14 cellular contexts compared by ENCODE assay signal in the genomic region with DNA sequence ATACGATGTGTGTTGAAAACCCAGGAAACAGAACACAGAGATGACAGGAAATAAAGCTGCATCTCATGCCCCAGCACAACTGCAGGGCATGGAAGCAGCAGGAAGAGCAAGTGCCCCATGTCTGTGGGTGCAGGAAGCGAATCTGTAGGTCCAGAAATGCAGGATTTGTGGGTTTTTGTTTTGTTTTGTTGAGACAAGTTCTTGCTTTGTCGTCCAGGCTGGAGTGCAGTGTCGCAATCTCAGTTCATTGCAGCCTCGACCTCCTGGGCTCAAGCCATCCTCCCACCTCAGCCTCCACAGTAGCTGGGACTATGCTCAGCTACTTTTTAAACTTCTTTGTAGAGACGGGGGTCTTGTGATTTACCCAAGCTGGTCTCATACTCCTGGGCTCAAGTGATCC. TPM values are rescaled to one million over a fixed set of nuclear protein-coding genes. Genes with fewer than 3 reads are reported as not detected.
DNase-seq lines count a peak whose midpoint lies in the region; ATAC-seq, FAIRE-seq and TF ChIP-seq lines count a peak whose summit lies in the region.
"Had no signal": no experiment of that assay in that cellular context is flagged by ENCODE, and none has a peak within 500 bp of the region (broad histone marks: within the 10 kb centered on the region; RNA-seq: fewer than 3 reads in every experiment).

No MANE protein-coding gene starts in this region.

- TF ChIP-seq CTCF in H1 (IDR thresholded peaks at IDR 0.05; ENCODE audit: control extremely low read depth in 1 of 3, insufficient read depth in 1 of 3, low read depth in 1 of 3, low read length in 3 of 3) = no peak
- no peak for TF ChIP-seq CTCF in spleen (IDR thresholded peaks at IDR 0.05 in 8 of 11, conservative IDR thresholded peaks at IDR 0.05 in 3 of 11)
- TF ChIP-seq CTCF in CD8-positive, alpha-beta T cell (IDR thresholded peaks at IDR 0.05) = no peak

- H4K8ac ChIP-seq in H1 (ENCODE audit: extremely low read depth, insufficient read depth, low read length) = no peak overlapping the region

- no peaks in the 10 kb centered on the region for H3K36me3 Mint-ChIP-seq in CD8-positive, alpha-beta T cell

- H3K4me1 ChIP-seq in Karpas-422 (ENCODE audit: low read length) (peaks cover 57% of the 10 kb centered on the region), H1 (replicated peaks in 1 of 4; ENCODE audit: control insufficient read depth in 3 of 4, insufficient read depth in 4 of 4, low read length in 3 of 4) (no peaks in the 10 kb centered on the region), spleen (peaks cover 0 to 17% (median 10%) of the 10 kb centered on the region in 6 donors)
- H3K4me1 ChIP-seq in CD8-positive, alpha-beta T cell (ENCODE audit: insufficient read depth, low read length) = no peaks in the 10 kb centered on the region
- H3K4me1 ChIP-seq: BE2C had no signal

- H3K27ac ChIP-seq in Karpas-422 (ENCODE audit: low read length) = peak overlapping the region; percentile 89
- no peak overlapping the region for H3K27ac ChIP-seq in H1 (ENCODE audit: low read depth, low read length)
- no peak overlapping the region for H3K27ac ChIP-seq in spleen
- no peak overlapping the region for H3K27ac ChIP-seq in CD8-positive, alpha-beta T cell (ENCODE audit: low read depth, low read length)
- H3K27ac ChIP-seq: A549, GM23248 had no signal

- peak overlapping the region; percentile 10; the same call in 1 of the 2 replicates for H3K4me3 ChIP-seq in Karpas-422 (ENCODE audit: low read length)
- no peak overlapping the region for H3K4me3 ChIP-seq in H1 (ENCODE audit: extremely low read depth in 1 of 4, insufficient read depth in 2 of 4, low read depth in 3 of 4, low read length in 4 of 4)
- H3K4me3 ChIP-seq in spleen = no peak overlapping the region
- no peak overlapping the region for H3K4me3 ChIP-seq in CD8-positive, alpha-beta T cell (ENCODE audit: low read depth, low read length)
- H3K4me3 ChIP-seq: A549, GM23248 had no signal

- peaks cover 9% of the 10 kb centered on the region for H3K4me1 Mint-ChIP-seq in CD8-positive, alpha-beta T cell (ENCODE audit: low read depth)

- TF ChIP-seq POLR2A in H1 (IDR thresholded peaks at IDR 0.05; ENCODE audit: control extremely low read depth in 1 of 2, low read depth in 2 of 2, low read length in 2 of 2) = no peak
- no peak for TF ChIP-seq POLR2A in spleen (IDR thresholded peaks at IDR 0.05)

- no peak overlapping the region for H3K18ac ChIP-seq in H1 (ENCODE audit: extremely low read depth, low read length)

- no peak overlapping the region for H4K91ac ChIP-seq in H1 (replicated peaks; ENCODE audit: insufficient read length, low read length)

- H3K14ac ChIP-seq in H1 (ENCODE audit: insufficient read length) = no peak overlapping the region

- H3K9ac ChIP-seq in Karpas-422 (ENCODE audit: low read length) (peak overlapping the region; percentile 43), H1 (replicated peaks in 1 of 4; ENCODE audit: extremely low read depth in 1 of 4, low read depth in 3 of 4, low read length in 3 of 4) (no peak overlapping the region)
- H3K9ac ChIP-seq: GM23248 had no signal

- H3K27me3 ChIP-seq in Karpas-422 (ENCODE audit: low read length) (no peaks in the 10 kb centered on the region), H1 (replicated peaks in 1 of 4; ENCODE audit: control insufficient read depth in 3 of 4, extremely low read depth in 1 of 4, insufficient read depth in 3 of 4, low read length in 3 of 4) (no peaks in the 10 kb centered on the region), spleen (replicated peaks in 1 of 7) (no peaks in the 10 kb centered on the region)
- H3K27me3 ChIP-seq in CD8-positive, alpha-beta T cell (ENCODE audit: insufficient read depth, low read length) = no peaks in the 10 kb centered on the region
- H3K27me3 ChIP-seq: BE2C had no signal

- no peak overlapping the region for H2BK5ac ChIP-seq in H1 (ENCODE audit: low read depth, low read length)

- TF ChIP-seq RAD21 in H1 (IDR thresholded peaks at IDR 0.05 in 1 of 2, conservative IDR thresholded peaks at IDR 0.05 in 1 of 2; ENCODE audit: low read depth in 2 of 2, low read length in 2 of 2) = no peak

- no peak overlapping the region for H2BK15ac ChIP-seq in H1 (ENCODE audit: low read length)

- ATAC-seq in HG02981 (IDR thresholded peaks at IDR 0.05; ENCODE audit: unreplicated experiment) = no peak
- ATAC-seq in CD8-positive, alpha-beta T cell = no peak
- ATAC-seq in HG03469 (IDR thresholded peaks at IDR 0.05; ENCODE audit: unreplicated experiment) = no peak
- ATAC-seq: A549 had no signal

- no peak overlapping the region for H2BK12ac ChIP-seq in H1 (ENCODE audit: low read depth, low read length)

- H3K4me3 Mint-ChIP-seq in CD8-positive, alpha-beta T cell = no peak overlapping the region

- H3K9me3 ChIP-seq in Karpas-422 (ENCODE audit: low read length) = no peaks in the 10 kb centered on the region
- H3K9me3 ChIP-seq in H1 (ENCODE audit: insufficient read depth in 2 of 2, low read depth in 1 of 2, low read length in 1 of 2) = no peaks in the 10 kb centered on the region
- no peaks in the 10 kb centered on the region for H3K9me3 ChIP-seq in spleen
- H3K9me3 ChIP-seq in CD8-positive, alpha-beta T cell (ENCODE audit: low read length) = no peaks in the 10 kb centered on the region
- H3K9me3 ChIP-seq: A549, BE2C had no signal

- no peak overlapping the region for H3K23ac ChIP-seq in H1 (ENCODE audit: insufficient read length)

- WGBS in H1 (ENCODE audit: extremely low coverage in 1 of 2, insufficient coverage in 1 of 2, insufficient read length in 1 of 2, insufficient replicate concordance in 2 of 2, low coverage in 1 of 2, low lambda C conversion rate in 2 of 2, missing lambda C conversion rate in 1 of 2), 2 experiments = 77% methylated on average over 6 of the region's 6 CpGs; no CpG with 5 or more reads in 1 of the 2 experiments
- 53 to 65% (median 61%) methylated on average over 6 of the region's 6 CpGs for WGBS in spleen, 5 donors

- no peaks in the 10 kb centered on the region for H3K9me3 Mint-ChIP-seq in CD8-positive, alpha-beta T cell

- intact Hi-C loops in spleen (cut with DNase I; ENCODE audit: low total_unique reads) = no loop called here
- intact Hi-C loops in CD8-positive, alpha-beta T cell (cut with DNase I, micrococcal nuclease) = no loop called here

- H3K27ac Mint-ChIP-seq in CD8-positive, alpha-beta T cell = no peak overlapping the region

- H3K4ac ChIP-seq in H1 (replicated peaks; ENCODE audit: insufficient read length, low read depth, low read length) = no peak overlapping the region

- H2AK5ac ChIP-seq in H1 (ENCODE audit: low read depth, low read length) = no peak overlapping the region

- H3K79me1 ChIP-seq in H1 (ENCODE audit: low read depth, low read length) = no peaks in the 10 kb centered on the region

- H4K20me1 ChIP-seq in Karpas-422 (ENCODE audit: insufficient read depth, low read depth, low read length) (no peaks in the 10 kb centered on the region), H1 (replicated peaks in 1 of 2; ENCODE audit: control insufficient read depth in 1 of 2, insufficient read depth in 2 of 2, low read length in 2 of 2) (no peaks in the 10 kb centered on the region)

- H3K4me2 ChIP-seq in Karpas-422 (ENCODE audit: low read depth, low read length, poor library complexity, severe bottlenecking) = peak overlapping the region; percentile 52
- H3K4me2 ChIP-seq in H1 (ENCODE audit: insufficient read depth in 1 of 2, low read depth in 2 of 2, low read length in 2 of 2) = no peak overlapping the region
- H3K4me2 ChIP-seq: A549 had no signal

- H3K36me3 ChIP-seq in Karpas-422 (ENCODE audit: insufficient read depth, low read length) (no peaks in the 10 kb centered on the region), H1 (ENCODE audit: control insufficient read depth in 2 of 4, insufficient read depth in 4 of 4, low read length in 3 of 4) (no peaks in the 10 kb centered on the region), spleen (no peaks in the 10 kb centered on the region)
- no peaks in the 10 kb centered on the region for H3K36me3 ChIP-seq in CD8-positive, alpha-beta T cell (ENCODE audit: insufficient read depth, low read length)
- H3K36me3 ChIP-seq: BE2C had no signal

- no peak for TF ChIP-seq EP300 in H1 (IDR thresholded peaks at IDR 0.05; ENCODE audit: borderline replicate concordance in 1 of 2, low read depth in 2 of 2, low read length in 2 of 2)

- DNase-seq in Karpas-422 = no peak
- DNase-seq in H1 (ENCODE audit: low read depth in 1 of 2, low spot score in 2 of 2) = no peak
- peak; percentile 24 for DNase-seq in spleen
- DNase-seq in CD8-positive, alpha-beta T cell = no peak
- DNase-seq: BE2C, DMS53, GF-D8, GM23248, H7, KG1 had no signal

- H3K79me2 ChIP-seq in Karpas-422 (ENCODE audit: low read length) (no peaks in the 10 kb centered on the region), H1 (ENCODE audit: control insufficient read depth in 1 of 2, insufficient read depth in 2 of 2, low read length in 2 of 2) (no peaks in the 10 kb centered on the region)

- no peaks in the 10 kb centered on the region for H3K23me2 ChIP-seq in H1 (ENCODE audit: low read depth, low read length)

- H2AFZ ChIP-seq in Karpas-422 (ENCODE audit: low read length) (peak overlapping the region; percentile 34), H1 (ENCODE audit: low read length) (no peak overlapping the region)
- H2AFZ ChIP-seq: GM23248 had no signal

- H3K9me2 ChIP-seq in Karpas-422 (replicated peaks; ENCODE audit: insufficient read depth, low read length) = no peaks in the 10 kb centered on the region

- no peak overlapping the region for H4K5ac ChIP-seq in H1 (ENCODE audit: insufficient read length, low read depth, low read length)

- no peak overlapping the region for H2BK120ac ChIP-seq in H1 (replicated peaks; ENCODE audit: low read depth, low read length)

- FAIRE-seq in H1 (lab: Jason Lieb, UNC) = no peak
- FAIRE-seq: A549 had no signal

- POLR2A ChIA-PET in H1 (lab: Charles Lee; ENCODE audit: partially characterized antibody) = interaction anchor here (1.8 kb wide), 1 partner anchor 21 kb away, joined by 5 read pairs; no protein-coding TSS in a partner anchor
- POLR2A ChIA-PET in CD8-positive, alpha-beta T cell (lab: Charles Lee) = no interaction called here

- no peak overlapping the region for H2BK20ac ChIP-seq in H1 (ENCODE audit: low read length)

- peaks cover 14% of the 10 kb centered on the region for H3K27me3 Mint-ChIP-seq in CD8-positive, alpha-beta T cell (ENCODE audit: low read depth)

- CTCF ChIA-PET in H1 (lab: Charles Lee; ENCODE audit: partially characterized antibody) = interaction anchor here (0.6 to 2.7 kb wide), 6 partner anchors 9 to 320 kb away, joined by 3 to 19 read pairs (median 4); no protein-coding TSS in a partner anchor
- CTCF ChIA-PET in CD8-positive, alpha-beta T cell (lab: Charles Lee) = interaction anchor here (1.0 to 1.2 kb wide), 2 partner anchors 18 to 24 kb away, joined by 4 to 6 read pairs; no protein-coding TSS in a partner anchor

- H3K56ac ChIP-seq in H1 (replicated peaks; ENCODE audit: insufficient read length, low read depth, low read length) = no peak overlapping the region

RNA-seq across cellular contexts. Expression of a gene that starts 6.2 kb away (rescaled TPM):
- 34.3 and 60.2 TPM in 2 replicates for total RNA-seq in Karpas-422 (2014; rRNA removed; shearing (Covaris generic); ENCODE audit: low replicate concordance)
- 11.3 and 13.8 TPM in 2 replicates for total RNA-seq in H1 (2021; fragmentation: NEBNext Ultra II Directional; extraction: Animal tissue kit (Norgen Biotek cat#: 25700))
- polyA plus RNA-seq in H1 (2011; rRNA removed) (9.4 and 9.8 TPM in 2 replicates), spleen (1 to 10 TPM; 3.3 to 4.6 (median 4.6) TPM)
- 13.9 TPM for polyA plus RNA-seq in H1 (2011; cell fraction: cytosol; rRNA removed)
- 45.2 TPM for polyA plus RNA-seq in H1 (2011; cell fraction: nucleus; rRNA removed)
- 9.3 to 19.0 TPM (median 15.0 TPM) in 4 replicates for polyA plus RNA-seq in H1 (2012, experiment 1 of 2)
- polyA plus RNA-seq in H1 (2012, experiment 2 of 2) = 5.9 TPM
- 6.5 TPM for polyA plus RNA-seq in H1 (2013, experiment 1 of 2)
- polyA plus RNA-seq in H1 (2013, experiment 2 of 2) = 5.4 TPM
- polyA minus RNA-seq in H1 (2011; rRNA and poly(A)+ RNA removed) = 21.4 and 21.5 TPM in 2 replicates
- 7.9 TPM for polyA minus RNA-seq in H1 (2011; cell fraction: cytosol; rRNA and poly(A)+ RNA removed)
- 25.7 TPM for polyA minus RNA-seq in H1 (2011; cell fraction: nucleus; rRNA and poly(A)+ RNA removed)
- 10 to 100 TPM in 1 of 7 donors, 1 to 10 TPM in 6; 1.7 to 15.7 (median 5.7) TPM for total RNA-seq in spleen
- total RNA-seq in CD8-positive, alpha-beta T cell = 10 to 100 TPM in 1 of 2 experiments, 1 to 10 TPM in 1; 8.9 to 10.8 TPM

RNA-seq across cellular contexts. Expression of a gene that starts 26.2 kb away (rescaled TPM):
- total RNA-seq in Karpas-422 (2014; rRNA removed; shearing (Covaris generic); ENCODE audit: low replicate concordance) = 3.5 and 8.3 TPM in 2 replicates
- 3.9 and 4.1 TPM in 2 replicates for total RNA-seq in H1 (2021; fragmentation: NEBNext Ultra II Directional; extraction: Animal tissue kit (Norgen Biotek cat#: 25700))
- polyA plus RNA-seq in H1 (2011; rRNA removed) (2.1 and 2.8 TPM in 2 replicates), spleen (1 to 10 TPM in 2 of 3 donors, under 1 TPM in 1; 0.87 to 6.2 (median 2.7) TPM)
- 2.3 TPM for polyA plus RNA-seq in H1 (2011; cell fraction: cytosol; rRNA removed)
- 4.3 TPM for polyA plus RNA-seq in H1 (2011; cell fraction: nucleus; rRNA removed)
- 2.1 to 3.3 TPM (median 2.9 TPM) in 4 replicates for polyA plus RNA-seq in H1 (2012, experiment 1 of 2)
- polyA plus RNA-seq in H1 (2012, experiment 2 of 2) = 2.8 TPM
- 2.9 TPM for polyA plus RNA-seq in H1 (2013, experiment 1 of 2)
- 3.1 TPM for polyA plus RNA-seq in H1 (2013, experiment 2 of 2)
- polyA minus RNA-seq in H1 (2011; rRNA and poly(A)+ RNA removed) = 1.2 and 1.7 TPM in 2 replicates
- 4.0 TPM for polyA minus RNA-seq in H1 (2011; cell fraction: cytosol; rRNA and poly(A)+ RNA removed)
- polyA minus RNA-seq in H1 (2011; cell fraction: nucleus; rRNA and poly(A)+ RNA removed) = 8.7 TPM
- total RNA-seq in spleen = 1 to 10 TPM; 2.2 to 7.7 (median 2.7) TPM
- total RNA-seq in CD8-positive, alpha-beta T cell = under 1 TPM in 1 of 2 experiments, not detected in 1; 0.44 TPM

RNA-seq across cellular contexts. Expression of a gene that starts 47.5 kb away (rescaled TPM):
- total RNA-seq in Karpas-422 (2014; rRNA removed; shearing (Covaris generic); ENCODE audit: low replicate concordance) = 101 and 105 TPM in 2 replicates
- 111 and 117 TPM in 2 replicates for total RNA-seq in H1 (2021; fragmentation: NEBNext Ultra II Directional; extraction: Animal tissue kit (Norgen Biotek cat#: 25700))
- 96.5 and 120 TPM in 2 replicates for polyA plus RNA-seq in H1 (2011; rRNA removed)
- 151 TPM for polyA plus RNA-seq in H1 (2011; cell fraction: cytosol; rRNA removed)
- polyA plus RNA-seq in H1 (2011; cell fraction: nucleus; rRNA removed) = 173 TPM
- polyA plus RNA-seq in H1 (2012, experiment 1 of 2) = 81.2 to 99.3 TPM (median 96.1 TPM) in 4 replicates
- 66.6 TPM for polyA plus RNA-seq in H1 (2012, experiment 2 of 2)
- polyA plus RNA-seq in H1 (2013, experiment 1 of 2) = 49.9 TPM
- 48.6 TPM for polyA plus RNA-seq in H1 (2013, experiment 2 of 2)
- 159 and 173 TPM in 2 replicates for polyA minus RNA-seq in H1 (2011; rRNA and poly(A)+ RNA removed)
- 73.1 TPM for polyA minus RNA-seq in H1 (2011; cell fraction: cytosol; rRNA and poly(A)+ RNA removed)
- 68.7 TPM for polyA minus RNA-seq in H1 (2011; cell fraction: nucleus; rRNA and poly(A)+ RNA removed)
- 10 to 100 TPM; 70.9 to 80.0 (median 78.6) TPM for total RNA-seq in spleen
- 10 to 100 TPM; 33.1 to 48.5 (median 33.4) TPM for polyA plus RNA-seq in spleen
- total RNA-seq in CD8-positive, alpha-beta T cell = 100 to 1,000 TPM; 142 to 156 TPM

RNA-seq across cellular contexts. Expression of a gene that starts 53.3 kb away (rescaled TPM):
- total RNA-seq in Karpas-422 (2014; rRNA removed; shearing (Covaris generic); ENCODE audit: low replicate concordance) = 2.3 and 2.6 TPM in 2 replicates
- total RNA-seq in H1 (2021; fragmentation: NEBNext Ultra II Directional; extraction: Animal tissue kit (Norgen Biotek cat#: 25700)) = not detected in 2 replicates
- polyA plus RNA-seq in H1 (2011; rRNA removed) = 0.03 and 0.08 TPM in 2 replicates
- polyA plus RNA-seq in H1 (2011; cell fraction: cytosol; rRNA removed) = 0.05 TPM
- polyA plus RNA-seq in H1 (2011; cell fraction: nucleus; rRNA removed) = 0.19 TPM
- polyA plus RNA-seq in H1 (2012, experiment 1 of 2) = 0.08 to 0.29 TPM (median 0.16 TPM) in 4 replicates
- polyA plus RNA-seq in H1 (2012, experiment 2 of 2) = not detected
- 0.02 TPM for polyA plus RNA-seq in H1 (2013, experiment 1 of 2)
- polyA plus RNA-seq in H1 (2013, experiment 2 of 2) = 0.04 TPM
- polyA minus RNA-seq in H1 (2011; rRNA and poly(A)+ RNA removed) = 0.05 and 0.13 TPM in 2 replicates
- polyA minus RNA-seq in H1 (2011; cell fraction: cytosol; rRNA and poly(A)+ RNA removed) = not detected
- polyA minus RNA-seq in H1 (2011; cell fraction: nucleus; rRNA and poly(A)+ RNA removed) = 0.10 TPM
- total RNA-seq in spleen = under 1 TPM in 2 of 7 donors, not detected in 5; 0.41 to 0.43 TPM
- polyA plus RNA-seq in spleen = under 1 TPM in 2 of 3 donors, not detected in 1; 0.06 to 0.09 TPM
- under 1 TPM; 0.31 to 0.43 TPM for total RNA-seq in CD8-positive, alpha-beta T cell
- total RNA-seq: GM23248, H7 had no signal
- polyA plus RNA-seq: A549, AG04450 had no signal
